8 cellular contexts compared by ENCODE assay signal in the genomic region with DNA sequence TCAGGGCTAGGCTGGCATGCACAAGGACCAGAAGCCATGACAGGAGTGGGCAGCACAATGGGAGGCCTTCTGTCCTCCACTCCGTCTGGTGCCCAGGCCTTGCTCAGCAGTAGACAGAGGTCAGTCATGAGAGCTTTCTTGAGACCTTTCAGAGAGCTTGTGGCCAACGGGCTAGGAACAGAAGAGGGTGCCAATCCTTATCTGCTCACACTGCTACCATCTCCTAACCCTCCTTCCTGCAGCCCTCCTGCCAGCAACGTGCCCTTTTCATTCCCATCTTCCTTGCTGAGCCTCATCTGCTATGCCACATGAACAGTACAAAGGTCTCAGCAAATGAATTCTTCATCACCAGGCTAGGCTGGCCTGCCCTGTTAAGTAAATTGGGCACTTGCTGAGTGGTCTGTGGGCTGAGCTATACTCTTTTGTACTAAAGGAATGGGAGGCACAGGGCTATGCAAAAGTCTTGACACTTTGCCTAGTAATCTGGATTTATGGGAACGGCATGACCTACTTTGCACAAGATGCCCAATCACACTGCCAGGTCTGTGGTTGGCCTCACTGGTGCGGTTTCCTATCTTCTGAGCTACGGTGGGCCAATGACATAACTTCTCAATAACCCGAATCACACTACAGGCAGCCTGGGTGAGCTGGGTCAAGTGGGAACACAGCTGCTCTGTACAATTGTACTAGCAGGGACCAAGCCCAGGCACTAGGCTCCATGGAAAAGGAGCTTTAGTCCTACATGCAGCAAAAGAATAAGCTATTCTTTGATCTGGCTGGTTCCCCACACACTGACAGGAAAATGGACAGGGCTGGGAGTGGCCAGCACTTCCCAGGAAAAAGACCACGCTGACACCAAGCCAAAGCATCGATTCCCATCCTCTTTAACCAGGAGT. TPM values are rescaled to one million over a fixed set of nuclear protein-coding genes. Genes with fewer than 3 reads are reported as not detected.
A peak's percentile ranks its signal among the peaks of the same experiment; 100 is the strongest.
DNase-seq lines count a peak whose midpoint lies in the region; ATAC-seq and TF ChIP-seq lines count a peak whose summit lies in the region.

No MANE protein-coding gene starts in this region.

- H3K27ac Mint-ChIP-seq in stimulated activated effector memory CD8-positive, alpha-beta T cell treated with anti-CD3 and anti-CD28 coated beads, Interleukin-12 subunit alpha, Interleukin-12 subunit beta, amount 100 ng/mL, for 72 hours, result peak overlapping the region; percentile 82

- H3K9me3 Mint-ChIP-seq in stimulated activated effector memory CD8-positive, alpha-beta T cell treated with anti-CD3 and anti-CD28 coated beads, Interleukin-12 subunit alpha, Interleukin-12 subunit beta, amount 100 ng/mL, for 72 hours, result no peaks in the 10 kb centered on the region

- no peak overlapping the region for H3K4me3 ChIP-seq in thyroid gland (replicated peaks in 1 of 3)

- H3K36me3 Mint-ChIP-seq in stimulated activated effector memory CD8-positive, alpha-beta T cell treated with anti-CD3 and anti-CD28 coated beads, Interleukin-12 subunit alpha, Interleukin-12 subunit beta, amount 100 ng/mL, for 72 hours, result peaks cover 10% of the 10 kb centered on the region

- peaks cover 72% of the 10 kb centered on the region for H3K4me1 Mint-ChIP-seq in stimulated activated effector memory CD8-positive, alpha-beta T cell treated with anti-CD3 and anti-CD28 coated beads, Interleukin-12 subunit alpha, Interleukin-12 subunit beta, amount 100 ng/mL, for 72 hours

- H3K4me1 ChIP-seq in thyroid gland, result peaks cover 36 to 41% of the 10 kb centered on the region in 2 donors

- H3K4me3 Mint-ChIP-seq in stimulated activated effector memory CD8-positive, alpha-beta T cell treated with anti-CD3 and anti-CD28 coated beads, Interleukin-12 subunit alpha, Interleukin-12 subunit beta, amount 100 ng/mL, for 72 hours, result peak overlapping the region; percentile 52

- no peaks in the 10 kb centered on the region for H3K36me3 ChIP-seq in thyroid gland

- intact Hi-C loops in left cardiac atrium (cut with DNase I) (loop anchor here in 1 of 2 donors (5.0 kb wide), 1 partner anchor 46 kb away; the partner anchor contains the start of gene ELOVL5), thyroid gland (cut with DNase I) (no loop called here)

- no peak for TF ChIP-seq CTCF in thyroid gland (IDR thresholded peaks at IDR 0.05)

- no peaks in the 10 kb centered on the region for H3K9me3 ChIP-seq in thyroid gland

- no peak for TF ChIP-seq POLR2A in thyroid gland (IDR thresholded peaks at IDR 0.05)

- peak; percentile 77 to 85 for ATAC-seq in left cardiac atrium
- ATAC-seq in stimulated activated effector memory CD8-positive, alpha-beta T cell treated with anti-CD3 and anti-CD28 coated beads, Interleukin-12 subunit alpha, Interleukin-12 subunit beta, amount 100 ng/mL, for 72 hours, result peak; percentile 80

- H3K27ac ChIP-seq in thyroid gland, result peak overlapping the region in 1 of 3 donors; percentile 51

- H3K27me3 ChIP-seq in thyroid gland, result no peaks in the 10 kb centered on the region

- 63 to 66% methylated on average over 8 to 9 of the region's 9 CpGs for WGBS in thyroid gland, 2 donors

- DNase-seq in M059J (ENCODE audit: low read depth) (peak; percentile 93), left cardiac atrium (peak; percentile 47), thyroid gland (no peak), NCI-H2171 (lab: John Stamatoyannopoulos, UW) (no peak)
- DNase-seq in activated effector memory CD4-positive, alpha-beta T cell treated with anti-CD3 and anti-CD28 coated beads, Interleukin-2, amount 50 U/mL, for 16 hours, result peak; percentile 73
- DNase-seq in stimulated activated effector memory CD8-positive, alpha-beta T cell treated with anti-CD3 and anti-CD28 coated beads, Interleukin-12 subunit alpha, Interleukin-12 subunit beta, amount 100 ng/mL, for 72 hours (ENCODE audit: low spot score in 2 of 2), result no peak
- DNase-seq in NK-92 treated with Interleukin-12 subunit alpha and Interleukin-12 subunit beta, amount 100 ng/mL, for 24 hours (lab: John Stamatoyannopoulos, UW), result no peak
- no peak for DNase-seq in activated CD4-positive, alpha-beta T cell treated with anti-CD3 and anti-CD28 coated beads, Interleukin-2, amount 50 U/mL, for 48 hours

RNA-seq across cellular contexts. Expression of gene ELOVL5, which starts 47.8 kb away (rescaled TPM):
- 149 and 190 TPM in 2 replicates for total RNA-seq in M059J (2014; rRNA removed; shearing (Covaris generic))
- total RNA-seq in left cardiac atrium, result 100 to 1,000 TPM in 1 of 2 donors, 10 to 100 TPM in 1; 66.6 to 106 TPM
- 100 to 1,000 TPM in 1 of 4 donors, 10 to 100 TPM in 3; 74.8 to 110 (median 90.6) TPM for total RNA-seq in thyroid gland

Comparison
In these comparisons a context has a peak if more than half of its experiments do, and no peak if none do; other contexts are left out.
1. DNase-seq: peak in M059J (single experiment), activated effector memory CD4-positive, alpha-beta T cell treated with anti-CD3 and anti-CD28 coated beads, Interleukin-2, amount 50 U/mL, for 16 hours (single experiment) and left cardiac atrium (single experiment); none in stimulated activated effector memory CD8-positive, alpha-beta T cell treated with anti-CD3 and anti-CD28 coated beads, Interleukin-12 subunit alpha, Interleukin-12 subunit beta, amount 100 ng/mL, for 72 hours (0 of 2), NK-92 treated with Interleukin-12 subunit alpha and Interleukin-12 subunit beta, amount 100 ng/mL, for 24 hours (single experiment), thyroid gland (0 of 2), activated CD4-positive, alpha-beta T cell treated with anti-CD3 and anti-CD28 coated beads, Interleukin-2, amount 50 U/mL, for 48 hours (0 of 2) and NCI-H2171 (single experiment).